In genomic region chr9:72704688-72705375, GRCh38 we compare ENCODE assay signal across 31 cellular contexts.
"Had no signal": no experiment of that assay in that cellular context is flagged by ENCODE, and none has a peak within 500 bp of the region (broad histone marks: within the 10 kb centered on the region; RNA-seq: fewer than 3 reads in every experiment).

No MANE protein-coding gene starts in this region.

- H3K27ac ChIP-seq: ascending aorta, cardiac muscle cell, colonic mucosa, lower lobe of right lung, neural progenitor cell, right atrium auricular region, tibial nerve, VCaP had no signal

- H3K9me3 Mint-ChIP-seq: activated naive CD4-positive, alpha-beta T cell treated with anti-CD3 and anti-CD28 coated beads, Interleukin-2, amount 10 ng/mL, durations not matched to agents 7 days and 5 days; activated naive CD8-positive, alpha-beta T cell treated with anti-CD3 and anti-CD28 coated beads, Interleukin-2, amount 10 ng/mL, durations not matched to agents 7 days and 5 days; activated T-helper 1 cell treated with anti-CD3 and anti-CD28 coated beads, Interleukin-12 subunit alpha, Interleukin-12 subunit beta, Interleukin-2, Interleukin-4 antibody, amounts not matched to agents 30 ng/mL and 10 ng/mL and 1 ng/mL, durations not matched to agents 14 hours and 24 hours and 36 hours had no signal

- ATAC-seq: left lobe of liver; lower lobe of right lung; naive thymus-derived CD8-positive, alpha-beta T cell had no signal

- H3K4me3 ChIP-seq: ascending aorta, cardiac muscle cell, colonic mucosa, lower lobe of right lung, neural progenitor cell, right atrium auricular region, smooth muscle cell, tibial nerve had no signal

- H3K27ac Mint-ChIP-seq: activated naive CD4-positive, alpha-beta T cell treated with anti-CD3 and anti-CD28 coated beads, Interleukin-2, amount 10 ng/mL, durations not matched to agents 7 days and 5 days; activated naive CD8-positive, alpha-beta T cell treated with anti-CD3 and anti-CD28 coated beads, Interleukin-2, amount 10 ng/mL, durations not matched to agents 7 days and 5 days; activated T-helper 1 cell treated with anti-CD3 and anti-CD28 coated beads, Interleukin-12 subunit alpha, Interleukin-12 subunit beta, Interleukin-2, Interleukin-4 antibody, amounts not matched to agents 30 ng/mL and 10 ng/mL and 1 ng/mL, durations not matched to agents 14 hours and 24 hours and 36 hours; naive thymus-derived CD8-positive, alpha-beta T cell; neural progenitor cell had no signal

- H3K4me3 Mint-ChIP-seq: activated naive CD4-positive, alpha-beta T cell treated with anti-CD3 and anti-CD28 coated beads, Interleukin-2, amount 10 ng/mL, durations not matched to agents 7 days and 5 days; activated naive CD8-positive, alpha-beta T cell treated with anti-CD3 and anti-CD28 coated beads, Interleukin-2, amount 10 ng/mL, durations not matched to agents 7 days and 5 days; activated T-helper 1 cell treated with anti-CD3 and anti-CD28 coated beads, Interleukin-12 subunit alpha, Interleukin-12 subunit beta, Interleukin-2, Interleukin-4 antibody, amounts not matched to agents 30 ng/mL and 10 ng/mL and 1 ng/mL, durations not matched to agents 14 hours and 24 hours and 36 hours; brain; naive thymus-derived CD8-positive, alpha-beta T cell; neural progenitor cell had no signal

- H2AFZ ChIP-seq: neural progenitor cell had no signal

- H3K4me1 ChIP-seq: ascending aorta, colonic mucosa, lower lobe of right lung, neural progenitor cell, right atrium auricular region, tibial nerve had no signal

- H3K27me3 Mint-ChIP-seq: activated naive CD4-positive, alpha-beta T cell treated with anti-CD3 and anti-CD28 coated beads, Interleukin-2, amount 10 ng/mL, durations not matched to agents 7 days and 5 days; activated naive CD8-positive, alpha-beta T cell treated with anti-CD3 and anti-CD28 coated beads, Interleukin-2, amount 10 ng/mL, durations not matched to agents 7 days and 5 days; brain; naive thymus-derived CD8-positive, alpha-beta T cell had no signal

- FAIRE-seq: endometrium, frontal cortex, TTC549, urothelium cell line had no signal

- H3K36me3 ChIP-seq: ascending aorta, cardiac muscle cell, colonic mucosa, lower lobe of right lung, neural progenitor cell, right atrium auricular region, tibial nerve had no signal

- H3K36me3 Mint-ChIP-seq: activated naive CD4-positive, alpha-beta T cell treated with anti-CD3 and anti-CD28 coated beads, Interleukin-2, amount 10 ng/mL, durations not matched to agents 7 days and 5 days; activated naive CD8-positive, alpha-beta T cell treated with anti-CD3 and anti-CD28 coated beads, Interleukin-2, amount 10 ng/mL, durations not matched to agents 7 days and 5 days; brain; naive thymus-derived CD8-positive, alpha-beta T cell; neural progenitor cell had no signal

- H3K9me3 ChIP-seq: ascending aorta, colonic mucosa, lower lobe of right lung, right atrium auricular region, tibial nerve had no signal

- DNase-seq: activated CD4-positive, alpha-beta T cell treated with anti-CD3 and anti-CD28 coated beads for 4 hours; activated CD4-positive, alpha-beta T cell treated with anti-CD3 and anti-CD28 coated beads, Interleukin-2, amount 50 U/mL, for 48 hours; activated CD8-positive, alpha-beta memory T cell treated with anti-CD3 and anti-CD28 coated beads, Interleukin-2, amount 50 U/mL, for 4 hours; activated gamma-delta T cell; activated naive CD4-positive, alpha-beta T cell treated with anti-CD3 and anti-CD28 coated beads, Interleukin-2, amount 10 ng/mL, durations not matched to agents 7 days and 5 days; activated naive CD8-positive, alpha-beta T cell treated with anti-CD3 and anti-CD28 coated beads, Interleukin-2, amount 10 ng/mL, durations not matched to agents 7 days and 5 days; activated T-cell treated with anti-CD3 and anti-CD28 coated beads, Interleukin-2, amount 50 U/mL, for 1 hour; cerebellar nuclear complex; colonic mucosa; effector CD8-positive, alpha-beta T cell; kidney glomerular epithelial cell; lower lobe of right lung; mesenchymal stem cell; naive thymus-derived CD8-positive, alpha-beta T cell; occipital lobe; stimulated activated CD4-positive, alpha-beta T cell treated with anti-CD3 and anti-CD28 coated beads, Interleukin-15, amount 100 ng/mL, for 24 hours; stimulated activated naive CD4-positive, alpha-beta T cell treated with Interleukin-2 at 50 U/mL for 16 hours had no signal

- H3K4me2 ChIP-seq: neural progenitor cell, smooth muscle cell had no signal

- H3K4me1 Mint-ChIP-seq: activated naive CD4-positive, alpha-beta T cell treated with anti-CD3 and anti-CD28 coated beads, Interleukin-2, amount 10 ng/mL, durations not matched to agents 7 days and 5 days; activated naive CD8-positive, alpha-beta T cell treated with anti-CD3 and anti-CD28 coated beads, Interleukin-2, amount 10 ng/mL, durations not matched to agents 7 days and 5 days; naive thymus-derived CD8-positive, alpha-beta T cell had no signal

- H3K27me3 ChIP-seq: ascending aorta, colonic mucosa, neural progenitor cell, right atrium auricular region, tibial nerve had no signal
